ENCODE assay signal across 8 cellular contexts in the genomic region with DNA sequence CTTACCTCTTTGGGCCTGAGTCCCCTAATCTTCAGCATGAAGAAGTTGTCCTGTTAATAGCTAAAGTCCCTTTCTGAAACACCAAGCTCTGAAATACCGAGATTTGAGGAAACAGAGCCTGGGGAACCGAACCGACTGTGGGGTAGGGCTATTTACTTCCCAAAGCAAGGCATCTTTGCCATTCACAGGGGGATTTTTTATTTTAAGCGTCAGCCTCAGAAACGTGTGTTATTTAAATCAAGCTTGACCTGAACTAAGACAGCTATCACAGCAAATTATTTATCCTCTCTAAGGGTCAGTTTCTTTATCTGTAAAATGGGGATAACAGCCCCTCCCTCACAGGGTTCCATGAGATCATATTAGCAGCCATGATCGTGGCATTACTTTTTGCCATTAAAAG. TPM values are rescaled to one million over a fixed set of nuclear protein-coding genes. Genes with fewer than 3 reads are reported as not detected.
DNase-seq lines count a peak whose midpoint lies in the region; ATAC-seq and TF ChIP-seq lines count a peak whose summit lies in the region.

No MANE protein-coding gene starts in this region.

- H3K27ac ChIP-seq in SK-N-SH (ENCODE audit: low read depth in 2 of 2, low read length in 1 of 2) (peak overlapping the region; percentile 62 to 96), iPS-20b (ENCODE audit: low read length) (peak overlapping the region; percentile 4), stomach smooth muscle (ENCODE audit: low read length) (peak overlapping the region; percentile 98)

- no peaks in the 10 kb centered on the region for H3K9me2 ChIP-seq in SK-N-SH

- H3K36me3 Mint-ChIP-seq in activated naive CD8-positive, alpha-beta T cell treated with anti-CD3 and anti-CD28 coated beads for 36 hours: no peaks in the 10 kb centered on the region

- H3K27me3 Mint-ChIP-seq in activated naive CD8-positive, alpha-beta T cell treated with anti-CD3 and anti-CD28 coated beads for 36 hours: no peaks in the 10 kb centered on the region

- WGBS in SK-N-SH (ENCODE audit: low lambda C conversion rate): 80% methylated on average over 6 of the region's 6 CpGs

- H3K36me3 ChIP-seq in SK-N-SH (replicated peaks in 1 of 2; ENCODE audit: control insufficient read depth in 1 of 2, insufficient read depth in 2 of 2, low read length in 1 of 2) (peaks cover 2 to 11% of the 10 kb centered on the region in 2 experiments), iPS-20b (ENCODE audit: insufficient read depth, low read depth, low read length) (no peaks in the 10 kb centered on the region), stomach smooth muscle (ENCODE audit: control insufficient read depth in 2 of 2, insufficient read depth in 2 of 2, low read length in 2 of 2) (no peaks in the 10 kb centered on the region)

- peak overlapping the region; percentile 33; the same call in 1 of the 2 replicates for H3K9ac ChIP-seq in SK-N-SH
- H3K9ac ChIP-seq in iPS-20b (ENCODE audit: low read depth, low read length): peak overlapping the region; percentile 68; the same call in 1 of the 2 replicates
- H3K9ac ChIP-seq in stomach smooth muscle (ENCODE audit: low read length in 2 of 2): peak overlapping the region; percentile 61 to 80

- peaks cover 27% of the 10 kb centered on the region for H4K20me1 ChIP-seq in SK-N-SH (ENCODE audit: insufficient read depth)

- H2AFZ ChIP-seq in SK-N-SH (ENCODE audit: low read depth): peak overlapping the region; percentile 75

- no peaks in the 10 kb centered on the region for H3K27me3 ChIP-seq in SK-N-SH (ENCODE audit: insufficient read depth)
- no peaks in the 10 kb centered on the region for H3K27me3 ChIP-seq in iPS-20b (ENCODE audit: insufficient read depth, low read length)
- H3K27me3 ChIP-seq in stomach smooth muscle (ENCODE audit: control insufficient read depth in 1 of 2, insufficient read depth in 2 of 2, low read length in 2 of 2): no peaks in the 10 kb centered on the region

- H3K4me3 ChIP-seq in SK-N-SH (ENCODE audit: low read depth in 2 of 2, low read length in 1 of 2) (peak overlapping the region in 1 of 2 experiments; percentile 90; a peak in 2 of 4 replicates), iPS-20b (ENCODE audit: low read length) (peak overlapping the region; percentile 76), stomach smooth muscle (ENCODE audit: low read length in 2 of 2) (peak overlapping the region; percentile 26 to 87)

- DNase-seq in SK-N-SH (no peak), NCI-H1105 (lab: John Stamatoyannopoulos, UW) (no peak)
- no peak for DNase-seq in activated naive CD8-positive, alpha-beta T cell treated with anti-CD3 and anti-CD28 coated beads for 36 hours

- POLR2A ChIA-PET in SK-N-SH (lab: Yijun Ruan, JAX): no interaction called here

- no peak for TF ChIP-seq EP300 in SK-N-SH (IDR thresholded peaks at IDR 0.05; ENCODE audit: borderline replicate concordance in 1 of 2, low read depth in 1 of 2, low read length in 1 of 2)

- no peak overlapping the region for H3K27ac Mint-ChIP-seq in activated naive CD8-positive, alpha-beta T cell treated with anti-CD3 and anti-CD28 coated beads for 36 hours

- no peak for TF ChIP-seq CTCF in SK-N-SH (IDR thresholded peaks at IDR 0.05)

- H3F3A ChIP-seq in SK-N-SH (replicated peaks; ENCODE audit: insufficient read depth): peaks cover 28% of the 10 kb centered on the region

- H3K9me3 ChIP-seq in SK-N-SH: no peaks in the 10 kb centered on the region
- no peaks in the 10 kb centered on the region for H3K9me3 ChIP-seq in iPS-20b (ENCODE audit: insufficient read depth, low read depth, low read length)
- no peaks in the 10 kb centered on the region for H3K9me3 ChIP-seq in stomach smooth muscle (ENCODE audit: control insufficient read depth in 2 of 2, low read length in 2 of 2)

- H3K4me3 Mint-ChIP-seq in activated naive CD8-positive, alpha-beta T cell treated with anti-CD3 and anti-CD28 coated beads for 36 hours: peak overlapping the region; percentile 82

- H3K79me2 ChIP-seq in SK-N-SH (ENCODE audit: insufficient read depth): peaks cover 38% of the 10 kb centered on the region

- H3K4me1 ChIP-seq in SK-N-SH (ENCODE audit: control insufficient read depth in 1 of 2, insufficient read depth in 2 of 2, low read depth in 1 of 2, low read length in 1 of 2): peaks cover 13 to 16% of the 10 kb centered on the region in 2 experiments; a peak in 3 of 4 replicates
- peaks cover 11% of the 10 kb centered on the region; the same call in 1 of the 2 replicates for H3K4me1 ChIP-seq in iPS-20b (ENCODE audit: insufficient read depth, low read length)
- peaks cover 6% of the 10 kb centered on the region for H3K4me1 ChIP-seq in stomach smooth muscle (ENCODE audit: control insufficient read depth, insufficient read depth, low read length)

- no peaks in the 10 kb centered on the region for H3K9me3 Mint-ChIP-seq in activated naive CD8-positive, alpha-beta T cell treated with anti-CD3 and anti-CD28 coated beads for 36 hours

- ATAC-seq in SK-N-SH treated with all-trans-retinoic acid at 6 μM for 48 hours (no peak), GM21528 (IDR thresholded peaks at IDR 0.05; ENCODE audit: low FRiP score, unreplicated experiment) (no peak), GM21717 (IDR thresholded peaks at IDR 0.05; ENCODE audit: unreplicated experiment) (no peak)

- peaks cover 29% of the 10 kb centered on the region for H3K4me1 Mint-ChIP-seq in activated naive CD8-positive, alpha-beta T cell treated with anti-CD3 and anti-CD28 coated beads for 36 hours

- CTCF ChIA-PET in SK-N-SH (lab: Yijun Ruan, JAX): interaction anchor here (0.8 to 1.6 kb wide), 10 partner anchors 9 to 71 kb away, joined by 3 to 5 read pairs (median 3); no protein-coding TSS in a partner anchor

- TF ChIP-seq RAD21 in SK-N-SH (IDR thresholded peaks at IDR 0.05; ENCODE audit: low read length): no peak

- peak overlapping the region; percentile 79; the same call in 1 of the 2 replicates for H3K4me2 ChIP-seq in SK-N-SH

TF ChIP-seq in SK-N-SH, 30 proteins besides CTCF, POLR2A, EP300 and RAD21:
- TF ChIP-seq EZH2phosphoT487 (IDR thresholded peaks at IDR 0.05; ENCODE audit: borderline replicate concordance, low read depth): no peak

TF ChIP-seq in SK-N-SH treated with all-trans-retinoic acid at 6 μM for 48 hours, 23 proteins besides CTCF, POLR2A, EP300 and RAD21 (continues in another document):
- no peak for TF ChIP-seq TOX (CRISPR knock-in tag; IDR thresholded peaks at IDR 0.05; ENCODE audit: borderline replicate concordance)
- TF ChIP-seq BACH2 (CRISPR knock-in tag; IDR thresholded peaks at IDR 0.05; ENCODE audit: borderline replicate concordance): no peak
- no peak for TF ChIP-seq SNAI2 (CRISPR knock-in tag; IDR thresholded peaks at IDR 0.05)
- no peak for TF ChIP-seq OSR1 (CRISPR knock-in tag; IDR thresholded peaks at IDR 0.05)
- TF ChIP-seq, protein P1, sequence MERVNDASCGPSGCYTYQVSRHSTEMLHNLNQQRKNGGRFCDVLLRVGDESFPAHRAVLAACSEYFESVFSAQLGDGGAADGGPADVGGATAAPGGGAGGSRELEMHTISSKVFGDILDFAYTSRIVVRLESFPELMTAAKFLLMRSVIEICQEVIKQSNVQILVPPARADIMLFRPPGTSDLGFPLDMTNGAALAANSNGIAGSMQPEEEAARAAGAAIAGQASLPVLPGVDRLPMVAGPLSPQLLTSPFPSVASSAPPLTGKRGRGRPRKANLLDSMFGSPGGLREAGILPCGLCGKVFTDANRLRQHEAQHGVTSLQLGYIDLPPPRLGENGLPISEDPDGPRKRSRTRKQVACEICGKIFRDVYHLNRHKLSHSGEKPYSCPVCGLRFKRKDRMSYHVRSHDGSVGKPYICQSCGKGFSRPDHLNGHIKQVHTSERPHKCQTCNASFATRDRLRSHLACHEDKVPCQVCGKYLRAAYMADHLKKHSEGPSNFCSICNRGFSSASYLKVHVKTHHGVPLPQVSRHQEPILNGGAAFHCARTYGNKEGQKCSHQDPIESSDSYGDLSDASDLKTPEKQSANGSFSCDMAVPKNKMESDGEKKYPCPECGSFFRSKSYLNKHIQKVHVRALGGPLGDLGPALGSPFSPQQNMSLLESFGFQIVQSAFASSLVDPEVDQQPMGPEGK (CRISPR knock-in tag; IDR thresholded peaks at IDR 0.05; ENCODE audit: borderline replicate concordance): no peak
- TF ChIP-seq ZC3H10 (CRISPR knock-in tag; IDR thresholded peaks at IDR 0.05): no peak
- no peak for TF ChIP-seq RARB (CRISPR knock-in tag; IDR thresholded peaks at IDR 0.05)
- TF ChIP-seq, protein P2, sequence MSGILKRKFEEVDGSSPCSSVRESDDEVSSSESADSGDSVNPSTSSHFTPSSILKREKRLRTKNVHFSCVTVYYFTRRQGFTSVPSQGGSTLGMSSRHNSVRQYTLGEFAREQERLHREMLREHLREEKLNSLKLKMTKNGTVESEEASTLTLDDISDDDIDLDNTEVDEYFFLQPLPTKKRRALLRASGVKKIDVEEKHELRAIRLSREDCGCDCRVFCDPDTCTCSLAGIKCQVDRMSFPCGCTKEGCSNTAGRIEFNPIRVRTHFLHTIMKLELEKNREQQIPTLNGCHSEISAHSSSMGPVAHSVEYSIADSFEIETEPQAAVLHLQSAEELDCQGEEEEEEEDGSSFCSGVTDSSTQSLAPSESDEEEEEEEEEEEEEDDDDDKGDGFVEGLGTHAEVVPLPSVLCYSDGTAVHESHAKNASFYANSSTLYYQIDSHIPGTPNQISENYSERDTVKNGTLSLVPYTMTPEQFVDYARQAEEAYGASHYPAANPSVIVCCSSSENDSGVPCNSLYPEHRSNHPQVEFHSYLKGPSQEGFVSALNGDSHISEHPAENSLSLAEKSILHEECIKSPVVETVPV (CRISPR knock-in tag; IDR thresholded peaks at IDR 0.05): no peak
- no peak for TF ChIP-seq ZFP30 (CRISPR knock-in tag; IDR thresholded peaks at IDR 0.05)
- TF ChIP-seq, protein P3, sequence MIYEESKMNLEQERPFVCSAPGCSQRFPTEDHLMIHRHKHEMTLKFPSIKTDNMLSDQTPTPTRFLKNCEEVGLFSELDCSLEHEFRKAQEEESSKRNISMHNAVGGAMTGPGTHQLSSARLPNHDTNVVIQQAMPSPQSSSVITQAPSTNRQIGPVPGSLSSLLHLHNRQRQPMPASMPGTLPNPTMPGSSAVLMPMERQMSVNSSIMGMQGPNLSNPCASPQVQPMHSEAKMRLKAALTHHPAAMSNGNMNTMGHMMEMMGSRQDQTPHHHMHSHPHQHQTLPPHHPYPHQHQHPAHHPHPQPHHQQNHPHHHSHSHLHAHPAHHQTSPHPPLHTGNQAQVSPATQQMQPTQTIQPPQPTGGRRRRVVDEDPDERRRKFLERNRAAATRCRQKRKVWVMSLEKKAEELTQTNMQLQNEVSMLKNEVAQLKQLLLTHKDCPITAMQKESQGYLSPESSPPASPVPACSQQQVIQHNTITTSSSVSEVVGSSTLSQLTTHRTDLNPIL (CRISPR knock-in tag; IDR thresholded peaks at IDR 0.05; ENCODE audit: low read depth): no peak
- no peak for TF ChIP-seq ZFP3 (CRISPR knock-in tag; IDR thresholded peaks at IDR 0.05)
- TF ChIP-seq ISL1 (CRISPR knock-in tag; IDR thresholded peaks at IDR 0.05): no peak
- no peak for TF ChIP-seq ZNF8 (CRISPR knock-in tag; IDR thresholded peaks at IDR 0.05)
- no peak for TF ChIP-seq ZNF70 (CRISPR knock-in tag; IDR thresholded peaks at IDR 0.05)

RNA-seq across cellular contexts. Expression of gene CORO1C, which starts 1.2 kb away (rescaled TPM):
- 150 and 214 TPM in 2 replicates for polyA plus RNA-seq in SK-N-SH (2012; rRNA removed)
- polyA plus RNA-seq in SK-N-SH (2012; cell fraction: cytosol; rRNA removed): 187 and 195 TPM in 2 replicates
- 155 and 182 TPM in 2 replicates for polyA plus RNA-seq in SK-N-SH (2012; cell fraction: nucleus; rRNA removed)
- 10 to 100 TPM; 87.4 to 90.6 TPM for total RNA-seq in activated naive CD8-positive, alpha-beta T cell treated with anti-CD3 and anti-CD28 coated beads for 36 hours

Comparison
In these comparisons a context has a peak if more than half of its experiments do, and no peak if none do; other contexts are left out.
1. H3K27ac ChIP-seq: peak in every context shown above with its lines; median percentile 98 in stomach smooth muscle; 79 in SK-N-SH; 4 in iPS-20b.